24 cellular contexts compared by ENCODE assay signal in genomic region chr12:126903180-126903876, GRCh38.
A peak's percentile ranks its signal among the peaks of the same experiment; 100 is the strongest.
DNase-seq lines count a peak whose midpoint lies in the region; ATAC-seq, FAIRE-seq and TF ChIP-seq lines count a peak whose summit lies in the region.
"Had no signal": no experiment of that assay in that cellular context is flagged by ENCODE, and none has a peak within 500 bp of the region (broad histone marks: within the 10 kb centered on the region; RNA-seq: fewer than 3 reads in every experiment).

No MANE protein-coding gene starts in this region.

- H4K91ac ChIP-seq in neuronal stem cell (ENCODE audit: low read depth, low read length, poor library complexity): no peak overlapping the region

- WGBS in K562 (ENCODE audit: insufficient coverage, low coverage, missing lambda C conversion rate): 44% methylated on average over 8 of the region's 8 CpGs
- 72% methylated on average over 8 of the region's 8 CpGs for WGBS in esophagus muscularis mucosa
- WGBS in neuronal stem cell (ENCODE audit: extremely low coverage in 2 of 2, insufficient read length in 2 of 2, insufficient replicate concordance in 1 of 2), 2 donors: no CpG with 5 or more reads among the region's 8 CpGs

- no peaks in the 10 kb centered on the region for H3K36me3 Mint-ChIP-seq in chondrocyte (ENCODE audit: low read depth)
- H3K36me3 Mint-ChIP-seq: CD14-positive monocyte; CD8-positive, alpha-beta memory T cell had no signal

- H3K4ac ChIP-seq in neuronal stem cell (ENCODE audit: low read length): no peak overlapping the region

- peaks cover 9 to 22% (median 17%) of the 10 kb centered on the region in 10 experiments; a peak in 16 of 20 replicates for H3K4me1 ChIP-seq in BLaER1 treated with 17β-estradiol and CSF1 and Interleukin-3, amounts not matched to agents 10 nM and 100 nM
- H3K4me1 ChIP-seq in K562 (replicated peaks in 1 of 2; ENCODE audit: control insufficient read depth in 2 of 2, insufficient read depth in 2 of 2, low read length in 2 of 2) (peaks cover 28 to 34% of the 10 kb centered on the region in 2 experiments), esophagus muscularis mucosa (no peaks in the 10 kb centered on the region), neuronal stem cell (ENCODE audit: control insufficient read depth in 2 of 2, insufficient read depth in 1 of 2, low read depth in 1 of 2, low read length in 2 of 2) (peaks cover 0 to 5% of the 10 kb centered on the region in 2 donors), foreskin keratinocyte (no peaks in the 10 kb centered on the region), breast epithelium (no peaks in the 10 kb centered on the region)

- H3K4me2 ChIP-seq in BLaER1 treated with 17β-estradiol and CSF1 and Interleukin-3, amounts not matched to agents 10 nM and 100 nM: peak overlapping the region in 6 of 11 experiments; percentile 9 to 36 (median 22); a peak in 5 of 22 replicates
- no peak overlapping the region; the same call in 1 of the 2 replicates for H3K4me2 ChIP-seq in K562 (ENCODE audit: insufficient read depth, low read length)
- H3K4me2 ChIP-seq in neuronal stem cell (ENCODE audit: insufficient read depth, low read length, poor library complexity, severe bottlenecking): no peak overlapping the region

- no peaks in the 10 kb centered on the region for H3K36me3 ChIP-seq in BLaER1 treated with 17β-estradiol and CSF1 and Interleukin-3, amounts not matched to agents 10 nM and 100 nM
- no peaks in the 10 kb centered on the region; the same call in 2 of the 3 replicates for H3K36me3 ChIP-seq in K562 (ENCODE audit: control insufficient read depth, insufficient read depth, low read length)
- H3K36me3 ChIP-seq in esophagus muscularis mucosa: no peaks in the 10 kb centered on the region
- H3K36me3 ChIP-seq in neuronal stem cell (replicated peaks in 1 of 2; ENCODE audit: control insufficient read depth in 2 of 2, insufficient read depth in 2 of 2, low read length in 2 of 2): no peaks in the 10 kb centered on the region
- H3K36me3 ChIP-seq in breast epithelium: no peaks in the 10 kb centered on the region
- H3K36me3 ChIP-seq: BLaER1 had no signal

- H2AFZ ChIP-seq in K562 (ENCODE audit: low read depth, low read length): peak overlapping the region; percentile 83
- H2AFZ ChIP-seq in neuronal stem cell (ENCODE audit: low read length): no peak overlapping the region
- H2AFZ ChIP-seq: GM23248 had no signal

- no peaks in the 10 kb centered on the region for H3K27me3 ChIP-seq in BLaER1 treated with 17β-estradiol and CSF1 and Interleukin-3, amounts not matched to agents 10 nM and 100 nM
- H3K27me3 ChIP-seq in K562 (ENCODE audit: control insufficient read depth in 2 of 2, insufficient read depth in 2 of 2, low read length in 2 of 2) (no peaks in the 10 kb centered on the region), esophagus muscularis mucosa (peaks cover 0 to 23% (median 0%) of the 10 kb centered on the region in 4 donors), neuronal stem cell (ENCODE audit: control insufficient read depth in 3 of 3, insufficient read depth in 3 of 3, low read depth in 1 of 3, low read length in 3 of 3) (no peaks in the 10 kb centered on the region), foreskin keratinocyte (no peaks in the 10 kb centered on the region), breast epithelium (no peaks in the 10 kb centered on the region)
- H3K27me3 ChIP-seq: BLaER1 had no signal

- no peak for ATAC-seq in K562
- ATAC-seq in foreskin keratinocyte: no peak
- ATAC-seq: GM12878, HCT116 had no signal

- no peak overlapping the region for H3K27ac ChIP-seq in BLaER1 treated with 17β-estradiol and CSF1 and Interleukin-3, amounts not matched to agents 10 nM and 100 nM
- H3K27ac ChIP-seq in K562 (ENCODE audit: extremely low read depth, low read depth, low read length): peak overlapping the region; percentile 50; the same call in 2 of the 3 replicates
- H3K27ac ChIP-seq in esophagus muscularis mucosa (replicated peaks in 1 of 4): no peak overlapping the region
- H3K27ac ChIP-seq in neuronal stem cell (replicated peaks; ENCODE audit: low read length): no peak overlapping the region
- H3K27ac ChIP-seq in foreskin keratinocyte: no peak overlapping the region
- H3K27ac ChIP-seq in breast epithelium: no peak overlapping the region
- H3K27ac ChIP-seq: 22Rv1, BLaER1, GM23248 had no signal

- H3K9me1 ChIP-seq in K562 (ENCODE audit: control insufficient read depth, insufficient read depth, low read length): no peaks in the 10 kb centered on the region

- H3K4me3 ChIP-seq in BLaER1 treated with 17β-estradiol and CSF1 and Interleukin-3, amounts not matched to agents 10 nM and 100 nM: no peak overlapping the region
- H3K4me3 ChIP-seq in K562: no peak overlapping the region
- H3K4me3 ChIP-seq in esophagus muscularis mucosa: no peak overlapping the region
- H3K4me3 ChIP-seq in neuronal stem cell (ENCODE audit: low read length in 2 of 2): no peak overlapping the region
- no peak overlapping the region for H3K4me3 ChIP-seq in breast epithelium
- H3K4me3 ChIP-seq: BLaER1, GM12878, GM23248 had no signal

- POLR2A ChIA-PET in K562 (lab: Yijun Ruan, JAX): no interaction called here

- H3K9me3 Mint-ChIP-seq in chondrocyte (ENCODE audit: low read depth): peaks cover 11% of the 10 kb centered on the region
- H3K9me3 Mint-ChIP-seq: H9 had no signal

- H3K9ac ChIP-seq in BLaER1 treated with 17β-estradiol and CSF1 and Interleukin-3, amounts not matched to agents 10 nM and 100 nM: no peak overlapping the region
- peak overlapping the region in 1 of 2 experiments; percentile 5; a peak in 1 of 4 replicates for H3K9ac ChIP-seq in K562 (ENCODE audit: insufficient read depth in 1 of 2, low read depth in 2 of 2, low read length in 2 of 2)
- no peak overlapping the region for H3K9ac ChIP-seq in neuronal stem cell (ENCODE audit: low read depth, low read length, poor library complexity)
- H3K9ac ChIP-seq: BLaER1, GM23248 had no signal

- no peak overlapping the region for H2BK12ac ChIP-seq in neuronal stem cell (ENCODE audit: low read length)

- no peak overlapping the region for H3K14ac ChIP-seq in neuronal stem cell (ENCODE audit: low read length)

- FAIRE-seq in K562 (lab: Jason Lieb, UNC): no peak
- FAIRE-seq: A204.1, D721Med, GM12878, GM19239 had no signal

- in situ Hi-C loops in K562 (cut with MboI): no loop called here

- peak overlapping the region; percentile 45 for H3K18ac ChIP-seq in neuronal stem cell (ENCODE audit: low read length)

- CTCF ChIA-PET in K562 (lab: Yijun Ruan, JAX; ENCODE audit: low intra/inter-chr PET ratio): no interaction called here

- no peak overlapping the region for H4K8ac ChIP-seq in neuronal stem cell (ENCODE audit: low read depth, low read length)

- no peak overlapping the region for H3K27ac Mint-ChIP-seq in chondrocyte (ENCODE audit: unreplicated experiment)
- H3K27ac Mint-ChIP-seq: B cell; CD14-positive monocyte; CD4-positive, alpha-beta T cell; CD8-positive, alpha-beta memory T cell had no signal

- H3K79me1 ChIP-seq in neuronal stem cell (ENCODE audit: low read depth, low read length): no peaks in the 10 kb centered on the region

- no peak overlapping the region for H2AK5ac ChIP-seq in neuronal stem cell (ENCODE audit: low read depth, low read length)

- BruUV-seq in K562 (replicated peaks; lab: Mats Ljungman, UMichigan): no TSS peak

- H3K23ac ChIP-seq in neuronal stem cell (ENCODE audit: low read depth, low read length, poor library complexity): no peak overlapping the region

- no peak overlapping the region for H2BK5ac ChIP-seq in neuronal stem cell (ENCODE audit: low read length)

- TF ChIP-seq POLR2A in K562 (conservative IDR thresholded peaks at IDR 0.05) (no peak), esophagus muscularis mucosa (IDR thresholded peaks at IDR 0.05; ENCODE audit: low read depth) (no peak), breast epithelium (IDR thresholded peaks at IDR 0.05) (no peak)

- intact Hi-C loops in K562 (cut with micrococcal nuclease) (no loop called here), esophagus muscularis mucosa (cut with DNase I) (no loop called here), breast epithelium (cut with DNase I; ENCODE audit: low total_unique reads) (no loop called here)

- H3K4me1 Mint-ChIP-seq in chondrocyte (ENCODE audit: low read depth): no peaks in the 10 kb centered on the region
- H3K4me1 Mint-ChIP-seq: B cell, CD14-positive monocyte had no signal

- TF ChIP-seq RAD21 in K562 (CRISPR knock-in tag; conservative IDR thresholded peaks at IDR 0.05 in 1 of 2, IDR thresholded peaks at IDR 0.05 in 1 of 2): peak in 1 of 2 experiments; percentile 23; a peak in 1 of 4 replicates

- H3K27me3 Mint-ChIP-seq in chondrocyte (ENCODE audit: low read depth): no peaks in the 10 kb centered on the region
- H3K27me3 Mint-ChIP-seq: B cell had no signal

- DNase-seq in K562 (ENCODE audit: extremely low read depth in 1 of 4, low spot score in 3 of 4) (no peak), esophagus muscularis mucosa (ENCODE audit: extremely low spot score) (peak; percentile 60), neuronal stem cell (ENCODE audit: low spot score) (no peak), foreskin keratinocyte (no peak), breast epithelium (ENCODE audit: low spot score in 2 of 2) (no peak), chondrocyte (ENCODE audit: low spot score) (no peak)
- DNase-seq: CD4-positive, alpha-beta T cell; CD8-positive, alpha-beta memory T cell; DMS 273 treated with DMSO at 0.1 percent for 48 hours; DMS79; EL; GDM1; GM23248 had no signal

- 0 out of 3 replicates have a peak, but pooled peaks cover 5% of the 10 kb centered on the region for H3K79me2 ChIP-seq in K562 (ENCODE audit: control insufficient read depth, insufficient read depth, low read length)

- no peak overlapping the region for H2BK15ac ChIP-seq in neuronal stem cell (ENCODE audit: low read length)

- H3K4me3 Mint-ChIP-seq in chondrocyte (ENCODE audit: unreplicated experiment): no peak overlapping the region
- H3K4me3 Mint-ChIP-seq: B cell; CD14-positive monocyte; CD4-positive, alpha-beta T cell; CD8-positive, alpha-beta memory T cell had no signal

- TF ChIP-seq EP300 in K562 (IDR thresholded peaks at IDR 0.05; ENCODE audit: low read length): no peak
- no peak for TF ChIP-seq EP300 in esophagus muscularis mucosa (IDR thresholded peaks at IDR 0.05)

- H4K20me1 ChIP-seq in BLaER1 treated with 17β-estradiol and CSF1 and Interleukin-3, amounts not matched to agents 10 nM and 100 nM: no peaks in the 10 kb centered on the region
- no peaks in the 10 kb centered on the region for H4K20me1 ChIP-seq in K562 (replicated peaks; ENCODE audit: control insufficient read depth, insufficient read depth, low read length)
- H4K20me1 ChIP-seq: BLaER1 had no signal

- no peak overlapping the region for H2BK120ac ChIP-seq in neuronal stem cell (ENCODE audit: low read depth, low read length)

- H3K9me3 ChIP-seq in BLaER1 treated with 17β-estradiol and CSF1 and Interleukin-3, amounts not matched to agents 10 nM and 100 nM (replicated peaks in 1 of 11): no peaks in the 10 kb centered on the region
- H3K9me3 ChIP-seq in K562 (replicated peaks; ENCODE audit: control insufficient read depth, insufficient read depth, low read depth, low read length): no peaks in the 10 kb centered on the region
- H3K9me3 ChIP-seq in esophagus muscularis mucosa: no peaks in the 10 kb centered on the region
- no peaks in the 10 kb centered on the region for H3K9me3 ChIP-seq in neuronal stem cell (replicated peaks in 1 of 2; ENCODE audit: control insufficient read depth in 2 of 2, insufficient read depth in 1 of 2, low read depth in 1 of 2, low read length in 2 of 2)
- no peaks in the 10 kb centered on the region for H3K9me3 ChIP-seq in breast epithelium
- H3K9me3 ChIP-seq: BLaER1 had no signal

- no peak for TF ChIP-seq CTCF in K562 (IDR thresholded peaks at IDR 0.05 in 2 of 3, conservative IDR thresholded peaks at IDR 0.05 in 1 of 3; ENCODE audit: insufficient read depth in 2 of 3, low read depth in 1 of 3, low read length in 3 of 3)
- TF ChIP-seq CTCF in esophagus muscularis mucosa (IDR thresholded peaks at IDR 0.05): no peak
- no peak for TF ChIP-seq CTCF in foreskin keratinocyte (conservative IDR thresholded peaks at IDR 0.05)
- TF ChIP-seq CTCF in breast epithelium (IDR thresholded peaks at IDR 0.05): no peak
- no peak for TF ChIP-seq CTCF in chondrocyte (IDR thresholded peaks at IDR 0.05)

Comparison
In these comparisons a context has a peak if more than half of its experiments do, and no peak if none do; other contexts are left out.
1. H3K4me2 ChIP-seq: peak in BLaER1 treated with 17β-estradiol and CSF1 and Interleukin-3, amounts not matched to agents 10 nM and 100 nM (6 of 11); none in K562 (single experiment) and neuronal stem cell (single experiment).